16 cellular contexts compared by ENCODE assay signal in genomic region chr18:8224576-8224975, GRCh38.
DNase-seq lines count a peak whose midpoint lies in the region; ATAC-seq and TF ChIP-seq lines count a peak whose summit lies in the region.
"Had no signal": no experiment of that assay in that cellular context is flagged by ENCODE, and none has a peak within 500 bp of the region (broad histone marks: within the 10 kb centered on the region; RNA-seq: fewer than 3 reads in every experiment).

No MANE protein-coding gene starts in this region.

- peaks cover 9% of the 10 kb centered on the region for H3K4me1 Mint-ChIP-seq in chondrocyte (ENCODE audit: low read depth)
- H3K4me1 Mint-ChIP-seq: CD4-positive, CD25-positive, alpha-beta regulatory T cell had no signal

- peaks cover 10% of the 10 kb centered on the region for H3K9me3 Mint-ChIP-seq in chondrocyte (ENCODE audit: low read depth)

- TF ChIP-seq CTCF in choroid plexus epithelial cell (conservative IDR thresholded peaks at IDR 0.05; ENCODE audit: low read depth, low read length) (no peak), lower lobe of right lung (IDR thresholded peaks at IDR 0.05) (no peak), chondrocyte (IDR thresholded peaks at IDR 0.05) (no peak)

- no peak overlapping the region for H3K27ac ChIP-seq in lower lobe of right lung
- H3K27ac ChIP-seq: BLaER1 treated with 17β-estradiol and CSF1 and Interleukin-3, amounts not matched to agents 10 nM and 100 nM; GM23248 had no signal

- H3K4me3 Mint-ChIP-seq in chondrocyte (ENCODE audit: unreplicated experiment), result no peak overlapping the region
- H3K4me3 Mint-ChIP-seq: CD4-positive, CD25-positive, alpha-beta regulatory T cell had no signal

- no peak for ATAC-seq in HG03520 (IDR thresholded peaks at IDR 0.05; ENCODE audit: unreplicated experiment)
- no peak for ATAC-seq in lower lobe of right lung

- H3K27me3 Mint-ChIP-seq in chondrocyte (ENCODE audit: low read depth), result no peaks in the 10 kb centered on the region
- H3K27me3 Mint-ChIP-seq: CD4-positive, CD25-positive, alpha-beta regulatory T cell had no signal

- in situ Hi-C loops in Caki2 (cut with HindIII; ENCODE audit: low pct_unique_long_range_greater_than_20kb, low sequenced_read_pairs), result no loop called here

- DNase-seq in Caki2 (ENCODE audit: low read depth), result peak; percentile 41
- DNase-seq in M059J (ENCODE audit: low read depth), result peak; percentile 48
- DNase-seq in choroid plexus epithelial cell (ENCODE audit: low read depth), result peak; percentile 15
- peak; percentile 2 for DNase-seq in kidney glomerular epithelial cell (lab: John Stamatoyannopoulos, UW)
- DNase-seq in lower lobe of right lung, result no peak
- DNase-seq in chondrocyte (ENCODE audit: low spot score), result no peak
- DNase-seq in NCI-H748 (lab: John Stamatoyannopoulos, UW; ENCODE audit: unreplicated experiment), result no peak
- DNase-seq: 8988T; ACHN; Calu3; CD4-positive, CD25-positive, alpha-beta regulatory T cell; DMS 273 treated with DMSO at 0.1 percent for 48 hours; GM23248; H7 had no signal

- peaks cover 5% of the 10 kb centered on the region for H3K9me3 ChIP-seq in lower lobe of right lung

- H3K4me1 ChIP-seq in lower lobe of right lung, result no peaks in the 10 kb centered on the region
- H3K4me1 ChIP-seq: BLaER1 treated with 17β-estradiol and CSF1 and Interleukin-3, amounts not matched to agents 10 nM and 100 nM had no signal

- H3K36me3 Mint-ChIP-seq in chondrocyte (ENCODE audit: low read depth), result peaks cover 6% of the 10 kb centered on the region
- H3K36me3 Mint-ChIP-seq: CD4-positive, CD25-positive, alpha-beta regulatory T cell had no signal

- H3K4me3 ChIP-seq in choroid plexus epithelial cell (ENCODE audit: low read depth, low read length), result no peak overlapping the region
- no peak overlapping the region for H3K4me3 ChIP-seq in lower lobe of right lung
- H3K4me3 ChIP-seq: BLaER1 treated with 17β-estradiol and CSF1 and Interleukin-3, amounts not matched to agents 10 nM and 100 nM; GM23248 had no signal

- intact Hi-C loops in lower lobe of right lung (cut with DNase I), result no loop called here

- H3K27ac Mint-ChIP-seq in chondrocyte (ENCODE audit: unreplicated experiment), result no peak overlapping the region
- H3K27ac Mint-ChIP-seq: CD4-positive, CD25-positive, alpha-beta regulatory T cell had no signal

- H3K36me3 ChIP-seq in lower lobe of right lung, result no peaks in the 10 kb centered on the region
- H3K36me3 ChIP-seq: BLaER1 treated with 17β-estradiol and CSF1 and Interleukin-3, amounts not matched to agents 10 nM and 100 nM had no signal

- no peaks in the 10 kb centered on the region for H3K27me3 ChIP-seq in lower lobe of right lung (ENCODE audit: low read depth)
- H3K27me3 ChIP-seq: BLaER1 treated with 17β-estradiol and CSF1 and Interleukin-3, amounts not matched to agents 10 nM and 100 nM had no signal

Comparison
In these comparisons a context has a peak if more than half of its experiments do, and no peak if none do; other contexts are left out.
1. DNase-seq: peak in Caki2 (single experiment), M059J (single experiment), choroid plexus epithelial cell (single experiment) and kidney glomerular epithelial cell (single experiment); none in lower lobe of right lung (single experiment), chondrocyte (single experiment) and NCI-H748 (single experiment).